In genomic region chr22:48256776-48257689, GRCh38 we compare ENCODE assay signal across 17 cellular contexts.
DNase-seq lines count a peak whose midpoint lies in the region; ATAC-seq and TF ChIP-seq lines count a peak whose summit lies in the region.
"Had no signal": no experiment of that assay in that cellular context is flagged by ENCODE, and none has a peak within 500 bp of the region (broad histone marks: within the 10 kb centered on the region; RNA-seq: fewer than 3 reads in every experiment).

No MANE protein-coding gene starts in this region.

- DNase-seq in CD14-positive monocyte (ENCODE audit: low spot score): peak; percentile 40
- DNase-seq in spleen: peak; percentile 52
- DNase-seq in stimulated activated CD4-positive, alpha-beta T cell treated with anti-CD3 and anti-CD28 coated beads, Interleukin-1b, Interleukin-23, amount 100 ng/mL, for 48 hours: no peak
- no peak for DNase-seq in SJCRH30
- DNase-seq: C1 segment of cervical spinal cord; CD8-positive, alpha-beta T cell; COR-L47; DMS153; DMS79 treated with DMSO at 0.1 percent for 48 hours; EL; GOT3 had no signal

- H3K36me3 Mint-ChIP-seq in CD14-positive monocyte (no peaks in the 10 kb centered on the region), brain (no peaks in the 10 kb centered on the region), nephron (ENCODE audit: low read depth) (no peaks in the 10 kb centered on the region)
- H3K36me3 Mint-ChIP-seq: CD8-positive, alpha-beta T cell had no signal

- H3K27ac ChIP-seq in spleen (no peak overlapping the region), SJCRH30 (no peak overlapping the region)

- no peak for ATAC-seq in HG02571 (IDR thresholded peaks at IDR 0.05; ENCODE audit: unreplicated experiment)
- ATAC-seq: CD8-positive, alpha-beta T cell; HepG2 had no signal

- H3K27me3 Mint-ChIP-seq in CD14-positive monocyte (ENCODE audit: low read depth in 3 of 3): peaks cover 6 to 12% (median 9%) of the 10 kb centered on the region in 3 donors
- H3K27me3 Mint-ChIP-seq in brain: peaks cover 3% of the 10 kb centered on the region
- peaks cover 62% of the 10 kb centered on the region for H3K27me3 Mint-ChIP-seq in nephron (ENCODE audit: low read depth)

- H3K4me3 ChIP-seq in spleen: no peak overlapping the region
- no peak overlapping the region for H3K4me3 ChIP-seq in SJCRH30
- H3K4me3 ChIP-seq: HAP-1 had no signal

- intact Hi-C loops in CD14-positive monocyte (cut with micrococcal nuclease): no loop called here
- intact Hi-C loops in spleen (cut with DNase I; ENCODE audit: low total_unique reads): no loop called here

- no peak for TF ChIP-seq CTCF in CD14-positive monocyte (IDR thresholded peaks at IDR 0.05)
- TF ChIP-seq CTCF in brain (conservative IDR thresholded peaks at IDR 0.05): no peak
- no peak for TF ChIP-seq CTCF in nephron (IDR thresholded peaks at IDR 0.05; ENCODE audit: unreplicated experiment in 3 of 3)
- no peak for TF ChIP-seq CTCF in spleen (IDR thresholded peaks at IDR 0.05 in 8 of 11, conservative IDR thresholded peaks at IDR 0.05 in 3 of 11)

- peaks cover 4% of the 10 kb centered on the region for H3K4me1 Mint-ChIP-seq in CD14-positive monocyte
- peaks cover 57% of the 10 kb centered on the region for H3K4me1 Mint-ChIP-seq in brain
- H3K4me1 Mint-ChIP-seq in nephron: peaks cover 32% of the 10 kb centered on the region

- H3K9me3 ChIP-seq in spleen (no peaks in the 10 kb centered on the region), SJCRH30 (replicated peaks) (no peaks in the 10 kb centered on the region)
- H3K9me3 ChIP-seq: HAP-1 had no signal

- H3K27me3 ChIP-seq in spleen (replicated peaks in 1 of 7): peaks cover 0 to 37% (median 12%) of the 10 kb centered on the region in 7 donors
- peaks cover 41% of the 10 kb centered on the region for H3K27me3 ChIP-seq in SJCRH30

- H3K36me3 ChIP-seq in spleen: no peaks in the 10 kb centered on the region
- H3K36me3 ChIP-seq in SJCRH30: no peaks in the 10 kb centered on the region
- H3K36me3 ChIP-seq: HAP-1 had no signal

- TF ChIP-seq POLR2A in spleen (IDR thresholded peaks at IDR 0.05): no peak

- H3K27ac Mint-ChIP-seq in CD14-positive monocyte (no peak overlapping the region), brain (peak overlapping the region in 4 of 5 experiments; percentile 12 to 74 (median 52)), nephron (peak overlapping the region in 2 of 3 experiments; percentile 10 to 12)
- H3K27ac Mint-ChIP-seq: B cell; CD8-positive, alpha-beta T cell had no signal

- H3K4me1 ChIP-seq in spleen (peaks cover 0 to 19% (median 3%) of the 10 kb centered on the region in 6 donors), SJCRH30 (no peaks in the 10 kb centered on the region)
- H3K4me1 ChIP-seq: HAP-1 had no signal

- H3K9me3 Mint-ChIP-seq in CD14-positive monocyte (peaks cover 0 to 3% (median 0%) of the 10 kb centered on the region in 7 donors), brain (peaks cover 0 to under 1% (median 0%) of the 10 kb centered on the region in 5 experiments), nephron (no peaks in the 10 kb centered on the region)
- H3K9me3 Mint-ChIP-seq: CD8-positive, alpha-beta T cell had no signal

- 77 to 84% (median 81%) methylated on average over 18 to 21 of the region's 21 CpGs for WGBS in spleen, 5 donors

- H3K4me3 Mint-ChIP-seq in CD14-positive monocyte (no peak overlapping the region), brain (peak overlapping the region in 2 of 5 experiments; percentile 15 to 36), nephron (no peak overlapping the region)
- H3K4me3 Mint-ChIP-seq: B cell; CD8-positive, alpha-beta T cell had no signal

Comparison
In these comparisons a context has a peak if more than half of its experiments do, and no peak if none do; other contexts are left out.
1. DNase-seq: peak in CD14-positive monocyte (single experiment) and spleen (single experiment); none in stimulated activated CD4-positive, alpha-beta T cell treated with anti-CD3 and anti-CD28 coated beads, Interleukin-1b, Interleukin-23, amount 100 ng/mL, for 48 hours (single experiment) and SJCRH30 (0 of 2).
2. H3K27ac Mint-ChIP-seq: peak in brain (4 of 5) and nephron (2 of 3); none in CD14-positive monocyte (0 of 7).